Comparison of ENCODE assay signal across 21 cellular contexts in the genomic region with DNA sequence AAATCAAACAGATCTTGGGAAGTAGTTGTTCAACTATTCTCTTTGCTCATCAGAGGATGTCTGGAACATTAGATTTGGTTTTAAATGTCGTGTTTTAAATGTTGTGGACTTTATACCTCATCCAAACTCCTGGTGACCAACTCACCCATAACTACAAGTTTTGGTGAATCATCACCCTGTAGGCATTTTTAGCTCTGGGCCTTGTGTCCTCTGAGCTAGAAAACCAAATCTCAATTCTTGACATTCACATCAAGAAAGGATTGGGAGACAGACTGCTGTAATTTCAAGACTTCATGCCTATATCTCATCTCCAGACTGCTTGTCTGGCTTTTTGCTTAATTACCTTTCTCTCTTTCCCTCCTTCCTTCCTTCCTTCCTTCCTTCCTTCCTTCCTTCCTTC.
A peak's percentile ranks its signal among the peaks of the same experiment; 100 is the strongest.
DNase-seq lines count a peak whose midpoint lies in the region; ATAC-seq and TF ChIP-seq lines count a peak whose summit lies in the region.
"Had no signal": no experiment of that assay in that cellular context is flagged by ENCODE, and none has a peak within 500 bp of the region (broad histone marks: within the 10 kb centered on the region; RNA-seq: fewer than 3 reads in every experiment).

No MANE protein-coding gene starts in this region.

- peak; percentile 81 for DNase-seq in SK-N-MC (ENCODE audit: low read depth, low spot score)
- peak; percentile 42 for DNase-seq in renal cortical epithelial cell (ENCODE audit: low read depth)
- no peak for DNase-seq in dedifferentiated amniotic fluid mesenchymal stem cell (ENCODE audit: extremely low spot score)
- DNase-seq in aorta: no peak
- DNase-seq: 8988T; AML-193; CD4-positive, alpha-beta memory T cell; CD4-positive, CD25-positive, alpha-beta regulatory T cell; CD8-positive, alpha-beta memory T cell; COR-L47; DMS 273 treated with DMSO at 0.1 percent for 48 hours; DMS153; DMS53; DMS79; DND-41; EL; GDM1 had no signal

- TF ChIP-seq CTCF in HEK293 (tag by site-specific recombination; IDR thresholded peaks at IDR 0.05): no peak

- H3K36me3 ChIP-seq in HEK293 (ENCODE audit: control insufficient read depth in 2 of 2, insufficient read depth in 1 of 2, low read length in 2 of 2) (no peaks in the 10 kb centered on the region), SK-N-MC (ENCODE audit: insufficient read depth, low read length) (no peaks in the 10 kb centered on the region), aorta (ENCODE audit: control insufficient read depth in 1 of 2, insufficient read depth in 2 of 2, low read length in 1 of 2) (no peaks in the 10 kb centered on the region)
- H3K36me3 ChIP-seq: BLaER1 treated with 17β-estradiol and CSF1 and Interleukin-3, amounts not matched to agents 10 nM and 100 nM had no signal

- CTCF ChIA-PET in HEK293 (lab: Yijun Ruan, JAX): no interaction called here

- H3K4me3 ChIP-seq in HEK293 (ENCODE audit: low read depth, low read length) (no peak overlapping the region), SK-N-MC (no peak overlapping the region; the same call in 1 of the 2 replicates), aorta (ENCODE audit: low read length in 2 of 2) (no peak overlapping the region)
- H3K4me3 ChIP-seq: BLaER1 treated with 17β-estradiol and CSF1 and Interleukin-3, amounts not matched to agents 10 nM and 100 nM; GM12878 had no signal

- H3K27ac ChIP-seq in HEK293 (ENCODE audit: extremely low read depth, low read depth, low read length) (no peak overlapping the region), SK-N-MC (peak overlapping the region; percentile 92), aorta (ENCODE audit: low read depth in 1 of 2, low read length in 2 of 2) (no peak overlapping the region)
- H3K27ac ChIP-seq: BLaER1 treated with 17β-estradiol and CSF1 and Interleukin-3, amounts not matched to agents 10 nM and 100 nM had no signal

- H3K9ac ChIP-seq in SK-N-MC (ENCODE audit: insufficient read length): no peak overlapping the region
- H3K9ac ChIP-seq: BLaER1 treated with 17β-estradiol and CSF1 and Interleukin-3, amounts not matched to agents 10 nM and 100 nM had no signal

- ATAC-seq in HG03571 (IDR thresholded peaks at IDR 0.05; ENCODE audit: unreplicated experiment) (no peak), aorta (ENCODE audit: low FRiP score) (no peak)
- ATAC-seq: GM12878 had no signal

- no peaks in the 10 kb centered on the region for H3K27me3 ChIP-seq in aorta (ENCODE audit: control insufficient read depth in 1 of 2, insufficient read depth in 2 of 2, low read length in 1 of 2)
- H3K27me3 ChIP-seq: BLaER1 treated with 17β-estradiol and CSF1 and Interleukin-3, amounts not matched to agents 10 nM and 100 nM had no signal

- POLR2A ChIA-PET in HEK293 (lab: Yijun Ruan, JAX): no interaction called here

- WGBS in aorta, 2 donors: 75 to 83% methylated on average over 1 of the region's 1 CpG

- H3K9me3 ChIP-seq in HEK293 (ENCODE audit: control insufficient read depth, insufficient read depth, low read depth, low read length): no peaks in the 10 kb centered on the region
- no peaks in the 10 kb centered on the region for H3K9me3 ChIP-seq in SK-N-MC (ENCODE audit: low read depth, low read length)
- H3K9me3 ChIP-seq in aorta (ENCODE audit: control insufficient read depth, low read length): no peaks in the 10 kb centered on the region
- H3K9me3 ChIP-seq: BLaER1 treated with 17β-estradiol and CSF1 and Interleukin-3, amounts not matched to agents 10 nM and 100 nM had no signal

- H3K4me1 ChIP-seq in HEK293 (ENCODE audit: control insufficient read depth, insufficient read depth, low read length) (no peaks in the 10 kb centered on the region), aorta (ENCODE audit: control insufficient read depth in 1 of 2, insufficient read depth in 2 of 2, low read length in 2 of 2) (no peaks in the 10 kb centered on the region)
- H3K4me1 ChIP-seq: BLaER1 treated with 17β-estradiol and CSF1 and Interleukin-3, amounts not matched to agents 10 nM and 100 nM had no signal

- intact Hi-C loops in aorta (cut with DNase I): no loop called here

TF ChIP-seq in HEK293, 187 proteins besides CTCF, POLR2A, EP300 and RAD21:
- TF ChIP-seq ZNF211 (tag by site-specific recombination; IDR thresholded peaks at IDR 0.05; ENCODE audit: low read depth) (no peak), ZNF37A (tag by site-specific recombination; IDR thresholded peaks at IDR 0.05) (no peak), ZNF366 (tag by site-specific recombination; conservative IDR thresholded peaks at IDR 0.05) (0 out of 2 replicates have a peak, but pooled peaks have one; percentile 17)
- TF ChIP-seq, protein P1, sequence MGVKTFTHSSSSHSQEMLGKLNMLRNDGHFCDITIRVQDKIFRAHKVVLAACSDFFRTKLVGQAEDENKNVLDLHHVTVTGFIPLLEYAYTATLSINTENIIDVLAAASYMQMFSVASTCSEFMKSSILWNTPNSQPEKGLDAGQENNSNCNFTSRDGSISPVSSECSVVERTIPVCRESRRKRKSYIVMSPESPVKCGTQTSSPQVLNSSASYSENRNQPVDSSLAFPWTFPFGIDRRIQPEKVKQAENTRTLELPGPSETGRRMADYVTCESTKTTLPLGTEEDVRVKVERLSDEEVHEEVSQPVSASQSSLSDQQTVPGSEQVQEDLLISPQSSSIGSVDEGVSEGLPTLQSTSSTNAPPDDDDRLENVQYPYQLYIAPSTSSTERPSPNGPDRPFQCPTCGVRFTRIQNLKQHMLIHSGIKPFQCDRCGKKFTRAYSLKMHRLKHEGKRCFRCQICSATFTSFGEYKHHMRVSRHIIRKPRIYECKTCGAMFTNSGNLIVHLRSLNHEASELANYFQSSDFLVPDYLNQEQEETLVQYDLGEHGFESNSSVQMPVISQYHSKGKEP (tag by site-specific recombination; IDR thresholded peaks at IDR 0.05): no peak
TF ChIP-seq in HEK293: peak in this region for 1.

Comparison
In these comparisons a context has a peak if more than half of its experiments do, and no peak if none do; other contexts are left out.
1. DNase-seq: peak in SK-N-MC (single experiment) and renal cortical epithelial cell (single experiment); none in dedifferentiated amniotic fluid mesenchymal stem cell (single experiment) and aorta (0 of 2).